ENCODE assay signal across 24 cellular contexts in genomic region chr21:34105947-34106541, GRCh38.
"Had no signal": no experiment of that assay in that cellular context is flagged by ENCODE, and none has a peak within 500 bp of the region (broad histone marks: within the 10 kb centered on the region; RNA-seq: fewer than 3 reads in every experiment).

No MANE protein-coding gene starts in this region.

- H3K4me1 ChIP-seq: foreskin keratinocyte had no signal

- H3K27ac Mint-ChIP-seq: memory B cell, nephron had no signal

- H3K9me3 ChIP-seq: esophagus squamous epithelium, left ventricle myocardium inferior, mucosa of descending colon, right atrium auricular region, transverse colon, vagina had no signal

- FAIRE-seq: endothelial cell of umbilical vein had no signal

- H3K36me3 ChIP-seq: brain microvascular endothelial cell, esophagus squamous epithelium, left ventricle myocardium inferior, right atrium auricular region, transverse colon, vagina had no signal

- H3K4me3 ChIP-seq: esophagus squamous epithelium, left ventricle myocardium inferior, mucosa of descending colon, right atrium auricular region, smooth muscle cell, transverse colon, vagina had no signal

- DNase-seq: activated CD4-positive, alpha-beta T cell treated with anti-CD3 and anti-CD28 coated beads, Interleukin-2, amount 50 U/mL, for 4 hours; activated CD4-positive, CD25-positive, alpha-beta regulatory T cell treated with anti-CD3 and anti-CD28 coated beads, Interleukin-2, amount 50 U/mL, for 72 hours; activated naive CD4-positive, alpha-beta T cell treated with anti-CD3 and anti-CD28 coated beads, Interleukin-2, amount 50 U/mL, for 16 hours; anterior cingulate cortex; brain microvascular endothelial cell; cortex of kidney; effector CD8-positive, alpha-beta T cell; esophagus squamous epithelium; foreskin keratinocyte; glutamatergic neuron; left ventricle myocardium inferior; mucosa of descending colon; nucleus accumbens; stimulated activated CD4-positive, alpha-beta T cell treated with anti-CD3 and anti-CD28 coated beads, Interleukin-4, amount 100 ng/mL, for 4 hours; stimulated activated CD8-positive, alpha-beta memory T cell treated with anti-CD3 and anti-CD28 coated beads, Interleukin-4, amount 100 ng/mL, for 48 hours; stimulated activated naive CD8-positive, alpha-beta T cell treated with anti-CD3 and anti-CD28 coated beads, Interleukin-15, Interleukin-2, amounts not matched to agents 100 U/mL and 50 U/mL, for 24 hours; transverse colon had no signal

- H3K27me3 ChIP-seq: brain microvascular endothelial cell, esophagus squamous epithelium, foreskin keratinocyte, right atrium auricular region, transverse colon, vagina had no signal

- H3K27ac ChIP-seq: brain microvascular endothelial cell, esophagus squamous epithelium, foreskin keratinocyte, left ventricle myocardium inferior, right atrium auricular region, transverse colon, vagina had no signal

- H3K9me3 Mint-ChIP-seq: central memory CD8-positive, alpha-beta T cell; memory B cell; nephron had no signal

- ATAC-seq: foreskin keratinocyte; mucosa of descending colon; stimulated activated naive CD8-positive, alpha-beta T cell treated with anti-CD3 and anti-CD28 coated beads, Interleukin-15, Interleukin-2, amounts not matched to agents 100 U/mL and 50 U/mL, for 24 hours had no signal
